Comparison of ENCODE assay signal across 8 cellular contexts in genomic region chr1:162498442-162498785, GRCh38. TPM values are rescaled to one million over a fixed set of nuclear protein-coding genes. Genes with fewer than 3 reads are reported as not detected.
A peak's percentile ranks its signal among the peaks of the same experiment; 100 is the strongest.
DNase-seq lines count a peak whose midpoint lies in the region; ATAC-seq and TF ChIP-seq lines count a peak whose summit lies in the region.

No MANE protein-coding gene starts in this region.

- H3K27ac ChIP-seq in OCI-LY7 (ENCODE audit: low read depth, low read length, poor library complexity, severe bottlenecking) = peak overlapping the region; percentile 93
- no peak overlapping the region for H3K27ac ChIP-seq in ectodermal cell (ENCODE audit: insufficient read depth, low read depth, low read length, poor library complexity, severe bottlenecking)
- peak overlapping the region; percentile 89 for H3K27ac ChIP-seq in neural cell (ENCODE audit: low read length)

- H3K4me2 ChIP-seq in OCI-LY7 (ENCODE audit: low read length) (peak overlapping the region; percentile 94), neural cell (ENCODE audit: low read length) (peak overlapping the region; percentile 99)

- ATAC-seq in HG02678 (IDR thresholded peaks at IDR 0.05; ENCODE audit: unreplicated experiment) = peak; percentile 18

- H4K20me1 ChIP-seq in OCI-LY7 (ENCODE audit: insufficient read depth, low read length) (peaks cover 24% of the 10 kb centered on the region), neural cell (ENCODE audit: insufficient read depth) (no peaks in the 10 kb centered on the region)

- H3K27me3 ChIP-seq in ectodermal cell (ENCODE audit: control insufficient read depth, insufficient read depth, low read length, poor library complexity, severe bottlenecking) = no peaks in the 10 kb centered on the region
- H3K27me3 ChIP-seq in neural cell (ENCODE audit: insufficient read depth, low read depth, low read length) = no peaks in the 10 kb centered on the region

- no peak for TF ChIP-seq RAD21 in neural cell (conservative IDR thresholded peaks at IDR 0.05)

- H2AFZ ChIP-seq in OCI-LY7 (ENCODE audit: low read length) = peak overlapping the region; percentile 100
- H2AFZ ChIP-seq in neural cell (ENCODE audit: low read depth, low read length) = peak overlapping the region; percentile 93

- peak overlapping the region; percentile 93 for H3K9ac ChIP-seq in neural cell (ENCODE audit: low read length)

- H3K36me3 ChIP-seq in OCI-LY7 (ENCODE audit: insufficient read depth, low read length) (peaks cover 37% of the 10 kb centered on the region), ectodermal cell (ENCODE audit: control insufficient read depth, insufficient read depth, low read length) (peaks cover 27% of the 10 kb centered on the region), neural cell (ENCODE audit: insufficient read depth, low read length) (no peaks in the 10 kb centered on the region)

- POLR2A ChIA-PET in OCI-LY7 (lab: Charles Lee) = interaction anchor here (0.7 to 1.2 kb wide), 2 partner anchors 61 to 63 kb away, joined by 4 to 8 read pairs; partner anchors contain the start of gene UAP1

- TF ChIP-seq CTCF in OCI-LY7 (conservative IDR thresholded peaks at IDR 0.05; ENCODE audit: low read length) (no peak), neural cell (IDR thresholded peaks at IDR 0.05; ENCODE audit: poor library complexity, severe bottlenecking) (no peak)

- no TSS peak for BruUV-seq in OCI-LY7 (replicated peaks; lab: Mats Ljungman, UMichigan)

- no peak for TF ChIP-seq EP300 in neural cell (conservative IDR thresholded peaks at IDR 0.05; ENCODE audit: poor library complexity, severe bottlenecking)

- H3F3A ChIP-seq in neural cell (ENCODE audit: insufficient read depth, low read length, poor library complexity, severe bottlenecking) = no peaks in the 10 kb centered on the region

- WGBS in ectodermal cell, 2 experiments = 14 to 15% methylated on average over 7 of the region's 7 CpGs

- H3K9me2 ChIP-seq in OCI-LY7 (ENCODE audit: insufficient read depth, low read length) = no peaks in the 10 kb centered on the region
- no peaks in the 10 kb centered on the region for H3K9me2 ChIP-seq in neural cell (ENCODE audit: insufficient read depth, low read length)

- intact Hi-C loops in OCI-LY7 (cut with micrococcal nuclease; ENCODE audit: unreplicated experiment) = loop anchor here (1.0 to 5.0 kb wide), 3 partner anchors 63 to 824 kb away; partner anchors contain the start of genes FCRLA, NUF2 and UAP1

- H3K4me1 ChIP-seq in OCI-LY7 (ENCODE audit: insufficient read depth, low read length, poor library complexity, severe bottlenecking) = peaks cover 23% of the 10 kb centered on the region
- H3K4me1 ChIP-seq in ectodermal cell (ENCODE audit: control insufficient read depth, insufficient read depth, low read length) = peaks cover 12% of the 10 kb centered on the region

- H3K4me3 ChIP-seq in OCI-LY7 (ENCODE audit: low read depth, low read length, poor library complexity, severe bottlenecking) (peak overlapping the region; percentile 95), ectodermal cell (ENCODE audit: insufficient read depth, low read depth, low read length) (peak overlapping the region; percentile 84), neural cell (ENCODE audit: low read length) (peak overlapping the region; percentile 95)

- peak; percentile 5 for DNase-seq in NCI-H2081 treated with DMSO at 0.1 percent for 48 hours (lab: John Stamatoyannopoulos, UW)
- no peak for DNase-seq in NCI-H2081 (lab: John Stamatoyannopoulos, UW)
- peak; percentile 42 for DNase-seq in OCI-LY7 (ENCODE audit: low spot score)
- DNase-seq in activated effector memory CD4-positive, alpha-beta T cell treated with Interleukin-2 at 50 U/mL for 16 hours = no peak
- no peak for DNase-seq in effector CD4-positive, alpha-beta T cell

- CTCF ChIA-PET in OCI-LY7 (lab: Charles Lee; ENCODE audit: unreplicated experiment) = interaction anchor here (0.6 kb wide), 1 partner anchor 143 kb away, joined by 4 read pairs; no protein-coding TSS in a partner anchor

- peaks cover 50% of the 10 kb centered on the region for H3K79me2 ChIP-seq in OCI-LY7 (ENCODE audit: insufficient read depth, low read depth, low read length)
- H3K79me2 ChIP-seq in neural cell (replicated peaks; ENCODE audit: insufficient read depth, low read length) = peaks cover 38% of the 10 kb centered on the region

- H3K9me3 ChIP-seq in OCI-LY7 (ENCODE audit: low read length) (no peaks in the 10 kb centered on the region), ectodermal cell (ENCODE audit: control insufficient read depth, low read length) (no peaks in the 10 kb centered on the region), neural cell (ENCODE audit: low read length) (no peaks in the 10 kb centered on the region)

TF ChIP-seq in neural cell, 6 proteins besides CTCF, POLR2A, EP300 and RAD21:
- TF ChIP-seq MXI1 (conservative IDR thresholded peaks at IDR 0.05; ENCODE audit: poor library complexity, severe bottlenecking) = no peak
- TF ChIP-seq SMC3 (conservative IDR thresholded peaks at IDR 0.05; ENCODE audit: poor library complexity) = peak; percentile 3
- no peak for TF ChIP-seq POLR2AphosphoS5 (IDR thresholded peaks at IDR 0.05)

RNA-seq across cellular contexts. Expression of gene UHMK1, which starts 0.8 kb away (rescaled TPM):
- total RNA-seq in OCI-LY7 (2014; rRNA removed; shearing (Covaris generic)) = 27.7 and 27.8 TPM in 2 replicates
- total RNA-seq in OCI-LY7 (2022) = 33.8 and 35.7 TPM in 2 replicates
- 17.0 TPM for polyA plus RNA-seq in ectodermal cell (2013, experiment 1 of 4)
- polyA plus RNA-seq in ectodermal cell (2013, experiment 2 of 4) = 16.5 TPM
- polyA plus RNA-seq in ectodermal cell (2013, experiment 3 of 4) = 15.2 TPM
- polyA plus RNA-seq in ectodermal cell (2013, experiment 4 of 4) = 15.6 TPM
- 21.5 and 22.2 TPM in 2 replicates for polyA plus RNA-seq in neural cell
- polyA minus RNA-seq in neural cell = 50.4 and 54.9 TPM in 2 replicates

Comparison
In these comparisons a context has a peak if more than half of its experiments do, and no peak if none do; other contexts are left out.
1. DNase-seq: peak in NCI-H2081 treated with DMSO at 0.1 percent for 48 hours (single experiment) and OCI-LY7 (single experiment); none in NCI-H2081 (0 of 2), activated effector memory CD4-positive, alpha-beta T cell treated with Interleukin-2 at 50 U/mL for 16 hours (single experiment) and effector CD4-positive, alpha-beta T cell (single experiment).
2. Peak in every context shown above with its lines, with median percentiles within 50 percentile points of each other: H3K4me3 ChIP-seq.